7 cellular contexts compared by ENCODE assay signal in the genomic region with DNA sequence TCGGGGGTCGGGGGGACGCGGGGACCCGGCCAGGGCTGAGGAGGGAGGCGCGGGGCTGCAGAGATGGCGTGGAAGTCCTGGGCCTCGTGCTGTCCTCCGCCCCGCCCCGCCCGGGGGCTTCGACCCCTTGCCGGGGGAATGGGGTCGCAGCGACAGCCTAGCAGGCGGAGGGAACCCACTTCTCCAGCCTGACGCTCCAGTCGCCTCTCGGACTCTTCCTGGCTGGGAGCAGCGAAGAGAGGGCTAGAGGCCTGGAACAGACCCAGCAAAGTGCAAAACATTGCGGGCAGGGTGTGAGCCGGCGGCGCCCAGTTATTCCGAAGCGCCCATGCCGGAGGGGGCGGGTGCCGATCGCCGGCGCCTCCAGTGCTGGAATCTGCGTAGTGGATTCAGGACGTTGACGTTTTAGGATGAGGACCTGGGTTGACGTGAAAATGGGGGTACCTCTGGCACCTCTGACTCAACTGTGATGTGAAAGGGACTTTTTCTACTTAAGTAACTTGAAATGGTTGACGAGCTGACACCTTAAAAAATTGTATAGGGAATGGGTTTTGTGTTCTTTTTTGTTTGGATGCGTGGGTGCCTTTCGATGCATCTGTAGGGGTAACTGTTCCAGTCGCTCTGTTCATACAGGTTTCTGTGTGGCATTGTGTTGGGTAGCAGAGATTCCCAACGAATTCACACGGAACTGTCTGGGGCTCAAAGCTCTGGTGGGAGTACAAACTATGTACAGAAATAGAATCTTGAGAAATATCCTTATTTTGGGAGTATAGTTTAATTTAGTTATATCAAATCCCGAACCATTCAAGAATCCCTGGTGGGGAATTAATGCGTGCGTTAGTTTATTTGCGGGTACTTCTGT. TPM values are rescaled to one million over a fixed set of nuclear protein-coding genes. Genes with fewer than 3 reads are reported as not detected.
DNase-seq lines count a peak whose midpoint lies in the region; ATAC-seq and TF ChIP-seq lines count a peak whose summit lies in the region.

No MANE protein-coding gene starts in this region.

- no peak for TF ChIP-seq CTCF in activated B cell treated with CpG ODN at 0.5 μM for 24 hours (IDR thresholded peaks at IDR 0.05)

- H3K4me3 ChIP-seq in H7 (ENCODE audit: insufficient read depth, low read depth, low read length) (peak overlapping the region; percentile 71), iPS-18c (ENCODE audit: insufficient read depth, low read depth, low read length) (peak overlapping the region; percentile 82), skeletal muscle tissue (ENCODE audit: low read length in 3 of 3) (peak overlapping the region; percentile 14 to 55 (median 54))

- H3K4me3 Mint-ChIP-seq in activated B cell treated with CpG ODN at 0.5 μM for 24 hours, result peak overlapping the region; percentile 46

- no peak overlapping the region for H3K27ac Mint-ChIP-seq in activated B cell treated with CpG ODN at 0.5 μM for 24 hours

- peaks cover 47% of the 10 kb centered on the region for H3K27me3 Mint-ChIP-seq in activated B cell treated with CpG ODN at 0.5 μM for 24 hours

- H3K27me3 ChIP-seq in H7 (ENCODE audit: control insufficient read depth, insufficient read depth, low read length) (peaks cover 28% of the 10 kb centered on the region), skeletal muscle tissue (ENCODE audit: control insufficient read depth in 3 of 3, insufficient read depth in 3 of 3, low read length in 3 of 3) (peaks cover 22 to 28% (median 25%) of the 10 kb centered on the region in 3 donors)

- H3K36me3 Mint-ChIP-seq in activated B cell treated with CpG ODN at 0.5 μM for 24 hours (ENCODE audit: low read depth), result no peaks in the 10 kb centered on the region

- ATAC-seq in activated B cell treated with CpG ODN at 0.5 μM for 24 hours (ENCODE audit: low read depth), result no peak
- ATAC-seq in GM19467 (IDR thresholded peaks at IDR 0.05; ENCODE audit: unreplicated experiment), result no peak

- no peak overlapping the region for H3K9ac ChIP-seq in skeletal muscle tissue (ENCODE audit: low read depth in 1 of 3, low read length in 3 of 3)

- POLR2A ChIA-PET in activated B cell treated with CpG ODN at 0.5 μM for 24 hours (lab: Charles Lee), result no interaction called here

- intact Hi-C loops in activated B cell treated with CpG ODN at 0.5 μM for 24 hours (cut with micrococcal nuclease), result loop anchor here (10.0 kb wide), 1 partner anchor 294 kb away; no protein-coding TSS in a partner anchor

- H3K4me1 ChIP-seq in skeletal muscle tissue (ENCODE audit: control insufficient read depth in 3 of 3, insufficient read depth in 3 of 3, low read length in 3 of 3), result peaks cover 0 to 12% (median 7%) of the 10 kb centered on the region in 3 donors

- peaks cover 10% of the 10 kb centered on the region for H3K4me1 Mint-ChIP-seq in activated B cell treated with CpG ODN at 0.5 μM for 24 hours

- no peak overlapping the region for H3K27ac ChIP-seq in skeletal muscle tissue (ENCODE audit: low read depth, low read length)

- DNase-seq in H7, result no peak
- DNase-seq in activated B cell treated with CpG ODN at 0.5 μM for 24 hours, result no peak
- DNase-seq in H4 (ENCODE audit: low spot score), result no peak
- no peak for DNase-seq in NCI-H1694 treated with DMSO at 0.1 percent for 48 hours (lab: John Stamatoyannopoulos, UW)

- no peaks in the 10 kb centered on the region for H3K9me3 Mint-ChIP-seq in activated B cell treated with CpG ODN at 0.5 μM for 24 hours

- H3K9me3 ChIP-seq in iPS-18c (ENCODE audit: control insufficient read depth, insufficient read depth, low read length) (no peaks in the 10 kb centered on the region), skeletal muscle tissue (ENCODE audit: control insufficient read depth in 3 of 3, low read length in 3 of 3) (no peaks in the 10 kb centered on the region)

- CTCF ChIA-PET in activated B cell treated with CpG ODN at 0.5 μM for 24 hours (lab: Charles Lee), result no interaction called here

- H3K36me3 ChIP-seq in H7 (replicated peaks; ENCODE audit: control insufficient read depth, insufficient read depth, low read length), result no peaks in the 10 kb centered on the region
- no peaks in the 10 kb centered on the region for H3K36me3 ChIP-seq in skeletal muscle tissue (ENCODE audit: control insufficient read depth in 3 of 3, insufficient read depth in 3 of 3, low read length in 3 of 3)

RNA-seq across cellular contexts. Expression of a gene that starts 1.4 kb away (rescaled TPM):
- total RNA-seq in H7 (2014; rRNA removed; shearing (Covaris generic)), result 10.1 and 11.3 TPM in 2 replicates
- total RNA-seq in activated B cell treated with CpG ODN at 0.5 μM for 24 hours, result not detected in 2 replicates
- total RNA-seq in skeletal muscle tissue, result 3.1 TPM
- 0.15 and 0.18 TPM in 2 replicates for total RNA-seq in H4 (2014; rRNA removed; shearing (Covaris generic))
